1 cellular context compared by ENCODE assay signal in the genomic region with DNA sequence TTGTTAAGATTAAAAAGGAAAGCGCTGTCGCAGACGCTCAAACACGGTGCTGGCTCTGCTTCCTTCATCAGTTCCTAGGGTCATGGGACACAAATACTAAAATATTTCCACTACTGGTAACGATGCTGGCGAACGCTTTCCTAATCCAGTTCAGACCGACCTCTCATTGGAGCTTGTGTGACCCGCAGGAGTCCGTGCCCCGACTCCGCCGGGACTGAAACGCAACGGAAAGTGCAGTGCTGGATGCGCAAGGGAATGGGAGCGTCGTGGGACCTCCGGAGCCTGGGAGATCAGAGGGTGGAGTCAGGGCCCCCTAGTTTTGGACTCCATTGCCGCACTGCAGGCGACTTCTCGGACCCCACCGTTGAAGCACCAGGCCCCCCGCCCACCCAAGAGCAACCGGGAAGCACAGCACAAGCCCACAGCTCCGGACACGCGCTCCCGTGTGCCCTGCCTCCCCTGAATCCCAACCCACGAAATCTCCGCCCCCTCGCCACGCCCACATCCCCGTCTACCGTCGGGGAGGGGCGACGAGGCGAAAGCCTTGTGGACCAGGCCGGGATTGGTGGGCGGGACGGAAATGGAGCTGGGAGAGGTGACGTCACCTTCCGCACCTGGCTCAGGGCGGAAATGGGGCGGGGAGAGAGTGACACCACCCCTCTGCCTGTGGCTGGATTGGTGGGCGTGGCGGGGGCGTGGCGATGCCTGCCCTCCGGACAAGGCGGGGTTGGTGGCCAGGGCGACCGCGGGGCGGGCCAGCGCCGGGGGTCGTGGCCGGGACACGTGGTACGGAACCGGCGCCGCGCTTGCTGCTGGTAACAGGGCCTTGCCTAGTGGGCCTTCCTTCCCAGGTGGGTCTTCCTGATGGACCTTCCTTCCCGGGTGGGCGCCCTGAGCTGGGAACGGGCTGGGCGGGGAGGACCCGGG.
A peak's percentile ranks its signal among the peaks of the same experiment; 100 is the strongest.
TF ChIP-seq lines count a peak whose summit lies in the region.

A gene (plus strand): TSS at position 783 of the 927 bp plus-strand sequence. CDS start 3,611 bp downstream, outside the sequence.

TF ChIP-seq in HepG2, 621 proteins besides CTCF, POLR2A, EP300 and RAD21 (continued from another document and continues in another):
- TF ChIP-seq, protein P1, sequence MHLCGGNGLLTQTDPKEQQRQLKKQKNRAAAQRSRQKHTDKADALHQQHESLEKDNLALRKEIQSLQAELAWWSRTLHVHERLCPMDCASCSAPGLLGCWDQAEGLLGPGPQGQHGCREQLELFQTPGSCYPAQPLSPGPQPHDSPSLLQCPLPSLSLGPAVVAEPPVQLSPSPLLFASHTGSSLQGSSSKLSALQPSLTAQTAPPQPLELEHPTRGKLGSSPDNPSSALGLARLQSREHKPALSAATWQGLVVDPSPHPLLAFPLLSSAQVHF (CRISPR knock-in tag; IDR thresholded peaks at IDR 0.05): 0 out of 2 replicates have a peak, but pooled peaks have one; percentile 70
- peak; percentile 96 for TF ChIP-seq GABPB1 (CRISPR knock-in tag; IDR thresholded peaks at IDR 0.05)
- TF ChIP-seq ZNF460 (CRISPR knock-in tag; IDR thresholded peaks at IDR 0.05; ENCODE audit: borderline replicate concordance): no peak
- TF ChIP-seq NFIC (IDR thresholded peaks at IDR 0.05; ENCODE audit: low read length): no peak
- TF ChIP-seq, protein P2, sequence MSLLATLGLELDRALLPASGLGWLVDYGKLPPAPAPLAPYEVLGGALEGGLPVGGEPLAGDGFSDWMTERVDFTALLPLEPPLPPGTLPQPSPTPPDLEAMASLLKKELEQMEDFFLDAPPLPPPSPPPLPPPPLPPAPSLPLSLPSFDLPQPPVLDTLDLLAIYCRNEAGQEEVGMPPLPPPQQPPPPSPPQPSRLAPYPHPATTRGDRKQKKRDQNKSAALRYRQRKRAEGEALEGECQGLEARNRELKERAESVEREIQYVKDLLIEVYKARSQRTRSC (CRISPR knock-in tag; IDR thresholded peaks at IDR 0.05; ENCODE audit: low read depth): 0 out of 2 replicates have a peak, but pooled peaks have one; percentile 14
- no peak for TF ChIP-seq GPN1 (CRISPR knock-in tag; IDR thresholded peaks at IDR 0.05; ENCODE audit: borderline replicate concordance)
- no peak for TF ChIP-seq MTF2 (CRISPR knock-in tag; IDR thresholded peaks at IDR 0.05; ENCODE audit: borderline replicate concordance)
- TF ChIP-seq, protein P3, sequence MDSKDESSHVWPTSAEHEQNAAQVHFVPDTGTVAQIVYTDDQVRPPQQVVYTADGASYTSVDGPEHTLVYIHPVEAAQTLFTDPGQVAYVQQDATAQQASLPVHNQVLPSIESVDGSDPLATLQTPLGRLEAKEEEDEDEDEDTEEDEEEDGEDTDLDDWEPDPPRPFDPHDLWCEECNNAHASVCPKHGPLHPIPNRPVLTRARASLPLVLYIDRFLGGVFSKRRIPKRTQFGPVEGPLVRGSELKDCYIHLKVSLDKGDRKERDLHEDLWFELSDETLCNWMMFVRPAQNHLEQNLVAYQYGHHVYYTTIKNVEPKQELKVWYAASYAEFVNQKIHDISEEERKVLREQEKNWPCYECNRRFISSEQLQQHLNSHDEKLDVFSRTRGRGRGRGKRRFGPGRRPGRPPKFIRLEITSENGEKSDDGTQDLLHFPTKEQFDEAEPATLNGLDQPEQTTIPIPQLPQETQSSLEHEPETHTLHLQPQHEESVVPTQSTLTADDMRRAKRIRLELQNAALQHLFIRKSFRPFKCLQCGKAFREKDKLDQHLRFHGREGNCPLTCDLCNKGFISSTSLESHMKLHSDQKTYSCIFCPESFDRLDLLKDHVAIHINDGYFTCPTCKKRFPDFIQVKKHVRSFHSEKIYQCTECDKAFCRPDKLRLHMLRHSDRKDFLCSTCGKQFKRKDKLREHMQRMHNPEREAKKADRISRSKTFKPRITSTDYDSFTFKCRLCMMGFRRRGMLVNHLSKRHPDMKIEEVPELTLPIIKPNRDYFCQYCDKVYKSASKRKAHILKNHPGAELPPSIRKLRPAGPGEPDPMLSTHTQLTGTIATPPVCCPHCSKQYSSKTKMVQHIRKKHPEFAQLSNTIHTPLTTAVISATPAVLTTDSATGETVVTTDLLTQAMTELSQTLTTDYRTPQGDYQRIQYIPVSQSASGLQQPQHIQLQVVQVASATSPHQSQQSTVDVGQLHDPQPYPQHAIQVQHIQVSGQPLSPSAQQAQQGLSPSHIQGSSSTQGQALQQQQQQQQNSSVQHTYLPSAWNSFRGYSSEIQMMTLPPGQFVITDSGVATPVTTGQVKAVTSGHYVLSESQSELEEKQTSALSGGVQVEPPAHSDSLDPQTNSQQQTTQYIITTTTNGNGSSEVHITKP (CRISPR knock-in tag; IDR thresholded peaks at IDR 0.05; ENCODE audit: low read depth): no peak; the same call in 1 of the 2 replicates
- no peak for TF ChIP-seq GZF1 (CRISPR knock-in tag; IDR thresholded peaks at IDR 0.05)
- TF ChIP-seq ZEB1 (IDR thresholded peaks at IDR 0.05; ENCODE audit: insufficient replicate concordance, low read depth): no peak
- TF ChIP-seq, protein P4, sequence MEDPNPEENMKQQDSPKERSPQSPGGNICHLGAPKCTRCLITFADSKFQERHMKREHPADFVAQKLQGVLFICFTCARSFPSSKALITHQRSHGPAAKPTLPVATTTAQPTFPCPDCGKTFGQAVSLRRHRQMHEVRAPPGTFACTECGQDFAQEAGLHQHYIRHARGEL (CRISPR knock-in tag; IDR thresholded peaks at IDR 0.05): no peak
- no peak for TF ChIP-seq BRCA1 (CRISPR knock-in tag; IDR thresholded peaks at IDR 0.05)
- no peak for TF ChIP-seq ZNF124 (CRISPR knock-in tag; IDR thresholded peaks at IDR 0.05)
- TF ChIP-seq KDM4B (CRISPR knock-in tag; IDR thresholded peaks at IDR 0.05): no peak
- no peak for TF ChIP-seq ZNF816 (CRISPR knock-in tag; IDR thresholded peaks at IDR 0.05; ENCODE audit: borderline replicate concordance)
- peak; percentile 79 for TF ChIP-seq SALL2 (CRISPR knock-in tag; IDR thresholded peaks at IDR 0.05)
- 0 out of 2 replicates have a peak, but pooled peaks have one; percentile 39 for TF ChIP-seq ZNF749 (CRISPR knock-in tag; IDR thresholded peaks at IDR 0.05; ENCODE audit: borderline replicate concordance)
- TF ChIP-seq, protein P5, sequence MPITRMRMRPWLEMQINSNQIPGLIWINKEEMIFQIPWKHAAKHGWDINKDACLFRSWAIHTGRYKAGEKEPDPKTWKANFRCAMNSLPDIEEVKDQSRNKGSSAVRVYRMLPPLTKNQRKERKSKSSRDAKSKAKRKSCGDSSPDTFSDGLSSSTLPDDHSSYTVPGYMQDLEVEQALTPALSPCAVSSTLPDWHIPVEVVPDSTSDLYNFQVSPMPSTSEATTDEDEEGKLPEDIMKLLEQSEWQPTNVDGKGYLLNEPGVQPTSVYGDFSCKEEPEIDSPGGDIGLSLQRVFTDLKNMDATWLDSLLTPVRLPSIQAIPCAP (CRISPR knock-in tag; IDR thresholded peaks at IDR 0.05; ENCODE audit: low read depth): no peak
- 0 out of 2 replicates have a peak, but pooled peaks have one; percentile 27 for TF ChIP-seq TSC22D2 (CRISPR knock-in tag; IDR thresholded peaks at IDR 0.05; ENCODE audit: borderline replicate concordance)
- TF ChIP-seq, protein P6, sequence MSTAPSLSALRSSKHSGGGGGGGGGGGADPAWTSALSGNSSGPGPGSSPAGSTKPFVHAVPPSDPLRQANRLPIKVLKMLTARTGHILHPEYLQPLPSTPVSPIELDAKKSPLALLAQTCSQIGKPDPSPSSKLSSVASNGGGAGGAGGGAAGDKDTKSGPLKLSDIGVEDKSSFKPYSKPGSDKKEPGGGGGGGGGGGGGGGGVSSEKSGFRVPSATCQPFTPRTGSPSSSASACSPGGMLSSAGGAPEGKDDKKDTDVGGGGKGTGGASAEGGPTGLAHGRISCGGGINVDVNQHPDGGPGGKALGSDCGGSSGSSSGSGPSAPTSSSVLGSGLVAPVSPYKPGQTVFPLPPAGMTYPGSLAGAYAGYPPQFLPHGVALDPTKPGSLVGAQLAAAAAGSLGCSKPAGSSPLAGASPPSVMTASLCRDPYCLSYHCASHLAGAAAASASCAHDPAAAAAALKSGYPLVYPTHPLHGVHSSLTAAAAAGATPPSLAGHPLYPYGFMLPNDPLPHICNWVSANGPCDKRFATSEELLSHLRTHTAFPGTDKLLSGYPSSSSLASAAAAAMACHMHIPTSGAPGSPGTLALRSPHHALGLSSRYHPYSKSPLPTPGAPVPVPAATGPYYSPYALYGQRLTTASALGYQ (CRISPR knock-in tag; IDR thresholded peaks at IDR 0.05): no peak
- TF ChIP-seq, protein P7, sequence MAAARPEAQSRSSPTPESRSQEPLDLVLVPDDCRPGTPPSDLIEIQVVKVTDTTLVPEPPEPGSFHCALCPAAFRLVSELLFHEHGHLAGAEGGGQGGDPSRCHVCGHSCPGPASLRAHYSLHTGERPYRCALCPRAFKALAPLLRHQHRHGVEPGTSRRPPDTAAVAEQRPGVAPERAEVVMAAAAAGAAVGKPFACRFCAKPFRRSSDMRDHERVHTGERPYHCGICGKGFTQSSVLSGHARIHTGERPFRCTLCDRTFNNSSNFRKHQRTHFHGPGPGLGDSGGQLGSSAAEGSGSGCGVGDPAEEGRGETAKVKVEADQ (CRISPR knock-in tag; IDR thresholded peaks at IDR 0.05; ENCODE audit: borderline replicate concordance): no peak
- peak; percentile 43; the same call in 1 of the 2 replicates for TF ChIP-seq BORCS8-MEF2B (CRISPR knock-in tag; IDR thresholded peaks at IDR 0.05)
- no peak for TF ChIP-seq ZNF367 (CRISPR knock-in tag; IDR thresholded peaks at IDR 0.05; ENCODE audit: borderline replicate concordance)
- peak; percentile 77 for TF ChIP-seq PHF20 (CRISPR knock-in tag; IDR thresholded peaks at IDR 0.05)
- TF ChIP-seq NR2F6 (IDR thresholded peaks at IDR 0.05): no peak
- no peak for TF ChIP-seq NR2F6 (CRISPR knock-in tag; IDR thresholded peaks at IDR 0.05)
- TF ChIP-seq MEIS1 (CRISPR knock-in tag; IDR thresholded peaks at IDR 0.05; ENCODE audit: borderline replicate concordance): peak; percentile 25; the same call in 1 of the 2 replicates
- peak; percentile 94 for TF ChIP-seq HNRNPH1 (optimal IDR thresholded peaks at IDR 0.05; ENCODE audit: low read depth, low read length)
- TF ChIP-seq, protein P8, sequence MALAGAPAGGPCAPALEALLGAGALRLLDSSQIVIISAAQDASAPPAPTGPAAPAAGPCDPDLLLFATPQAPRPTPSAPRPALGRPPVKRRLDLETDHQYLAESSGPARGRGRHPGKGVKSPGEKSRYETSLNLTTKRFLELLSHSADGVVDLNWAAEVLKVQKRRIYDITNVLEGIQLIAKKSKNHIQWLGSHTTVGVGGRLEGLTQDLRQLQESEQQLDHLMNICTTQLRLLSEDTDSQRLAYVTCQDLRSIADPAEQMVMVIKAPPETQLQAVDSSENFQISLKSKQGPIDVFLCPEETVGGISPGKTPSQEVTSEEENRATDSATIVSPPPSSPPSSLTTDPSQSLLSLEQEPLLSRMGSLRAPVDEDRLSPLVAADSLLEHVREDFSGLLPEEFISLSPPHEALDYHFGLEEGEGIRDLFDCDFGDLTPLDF (CRISPR knock-in tag; IDR thresholded peaks at IDR 0.05): 0 out of 2 replicates have a peak, but pooled peaks have one; percentile 47
- TF ChIP-seq, protein P9, sequence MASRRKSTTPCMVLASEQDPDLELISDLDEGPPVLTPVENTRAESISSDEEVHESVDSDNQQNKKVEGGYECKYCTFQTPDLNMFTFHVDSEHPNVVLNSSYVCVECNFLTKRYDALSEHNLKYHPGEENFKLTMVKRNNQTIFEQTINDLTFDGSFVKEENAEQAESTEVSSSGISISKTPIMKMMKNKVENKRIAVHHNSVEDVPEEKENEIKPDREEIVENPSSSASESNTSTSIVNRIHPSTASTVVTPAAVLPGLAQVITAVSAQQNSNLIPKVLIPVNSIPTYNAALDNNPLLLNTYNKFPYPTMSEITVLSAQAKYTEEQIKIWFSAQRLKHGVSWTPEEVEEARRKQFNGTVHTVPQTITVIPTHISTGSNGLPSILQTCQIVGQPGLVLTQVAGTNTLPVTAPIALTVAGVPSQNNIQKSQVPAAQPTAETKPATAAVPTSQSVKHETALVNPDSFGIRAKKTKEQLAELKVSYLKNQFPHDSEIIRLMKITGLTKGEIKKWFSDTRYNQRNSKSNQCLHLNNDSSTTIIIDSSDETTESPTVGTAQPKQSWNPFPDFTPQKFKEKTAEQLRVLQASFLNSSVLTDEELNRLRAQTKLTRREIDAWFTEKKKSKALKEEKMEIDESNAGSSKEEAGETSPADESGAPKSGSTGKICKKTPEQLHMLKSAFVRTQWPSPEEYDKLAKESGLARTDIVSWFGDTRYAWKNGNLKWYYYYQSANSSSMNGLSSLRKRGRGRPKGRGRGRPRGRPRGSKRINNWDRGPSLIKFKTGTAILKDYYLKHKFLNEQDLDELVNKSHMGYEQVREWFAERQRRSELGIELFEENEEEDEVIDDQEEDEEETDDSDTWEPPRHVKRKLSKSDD (CRISPR knock-in tag; IDR thresholded peaks at IDR 0.05; ENCODE audit: low read depth): peak; percentile 75; the same call in 1 of the 2 replicates
- TF ChIP-seq, protein P10, sequence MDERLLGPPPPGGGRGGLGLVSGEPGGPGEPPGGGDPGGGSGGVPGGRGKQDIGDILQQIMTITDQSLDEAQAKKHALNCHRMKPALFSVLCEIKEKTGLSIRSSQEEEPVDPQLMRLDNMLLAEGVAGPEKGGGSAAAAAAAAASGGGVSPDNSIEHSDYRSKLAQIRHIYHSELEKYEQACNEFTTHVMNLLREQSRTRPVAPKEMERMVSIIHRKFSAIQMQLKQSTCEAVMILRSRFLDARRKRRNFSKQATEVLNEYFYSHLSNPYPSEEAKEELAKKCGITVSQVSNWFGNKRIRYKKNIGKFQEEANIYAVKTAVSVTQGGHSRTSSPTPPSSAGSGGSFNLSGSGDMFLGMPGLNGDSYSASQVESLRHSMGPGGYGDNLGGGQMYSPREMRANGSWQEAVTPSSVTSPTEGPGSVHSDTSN (CRISPR knock-in tag; IDR thresholded peaks at IDR 0.05): peak; percentile 78
- TF ChIP-seq GABPA (IDR thresholded peaks at IDR 0.05; ENCODE audit: low read depth, low read length): peak; percentile 87
- peak; percentile 94 for TF ChIP-seq GABPA (CRISPR knock-in tag; IDR thresholded peaks at IDR 0.05; ENCODE audit: low read depth)
- TF ChIP-seq, protein P11, sequence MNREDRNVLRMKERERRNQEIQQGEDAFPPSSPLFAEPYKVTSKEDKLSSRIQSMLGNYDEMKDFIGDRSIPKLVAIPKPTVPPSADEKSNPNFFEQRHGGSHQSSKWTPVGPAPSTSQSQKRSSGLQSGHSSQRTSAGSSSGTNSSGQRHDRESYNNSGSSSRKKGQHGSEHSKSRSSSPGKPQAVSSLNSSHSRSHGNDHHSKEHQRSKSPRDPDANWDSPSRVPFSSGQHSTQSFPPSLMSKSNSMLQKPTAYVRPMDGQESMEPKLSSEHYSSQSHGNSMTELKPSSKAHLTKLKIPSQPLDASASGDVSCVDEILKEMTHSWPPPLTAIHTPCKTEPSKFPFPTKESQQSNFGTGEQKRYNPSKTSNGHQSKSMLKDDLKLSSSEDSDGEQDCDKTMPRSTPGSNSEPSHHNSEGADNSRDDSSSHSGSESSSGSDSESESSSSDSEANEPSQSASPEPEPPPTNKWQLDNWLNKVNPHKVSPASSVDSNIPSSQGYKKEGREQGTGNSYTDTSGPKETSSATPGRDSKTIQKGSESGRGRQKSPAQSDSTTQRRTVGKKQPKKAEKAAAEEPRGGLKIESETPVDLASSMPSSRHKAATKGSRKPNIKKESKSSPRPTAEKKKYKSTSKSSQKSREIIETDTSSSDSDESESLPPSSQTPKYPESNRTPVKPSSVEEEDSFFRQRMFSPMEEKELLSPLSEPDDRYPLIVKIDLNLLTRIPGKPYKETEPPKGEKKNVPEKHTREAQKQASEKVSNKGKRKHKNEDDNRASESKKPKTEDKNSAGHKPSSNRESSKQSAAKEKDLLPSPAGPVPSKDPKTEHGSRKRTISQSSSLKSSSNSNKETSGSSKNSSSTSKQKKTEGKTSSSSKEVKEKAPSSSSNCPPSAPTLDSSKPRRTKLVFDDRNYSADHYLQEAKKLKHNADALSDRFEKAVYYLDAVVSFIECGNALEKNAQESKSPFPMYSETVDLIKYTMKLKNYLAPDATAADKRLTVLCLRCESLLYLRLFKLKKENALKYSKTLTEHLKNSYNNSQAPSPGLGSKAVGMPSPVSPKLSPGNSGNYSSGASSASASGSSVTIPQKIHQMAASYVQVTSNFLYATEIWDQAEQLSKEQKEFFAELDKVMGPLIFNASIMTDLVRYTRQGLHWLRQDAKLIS (CRISPR knock-in tag; IDR thresholded peaks at IDR 0.05): no peak; the same call in 1 of the 2 replicates
